Comparison of ENCODE assay signal across 18 cellular contexts in genomic region chr13:80921556-80921955, GRCh38.
"Had no signal": no experiment of that assay in that cellular context is flagged by ENCODE, and none has a peak within 500 bp of the region (broad histone marks: within the 10 kb centered on the region; RNA-seq: fewer than 3 reads in every experiment).

No MANE protein-coding gene starts in this region.

- ATAC-seq: esophagus mucosa, gastroesophageal sphincter, left colon, lower lobe of right lung, psoas muscle, sciatic nerve had no signal

- DNase-seq: activated CD4-positive, alpha-beta T cell treated with anti-CD3 and anti-CD28 coated beads, Interleukin-2, amount 10 ng/mL, durations not matched to agents 7 days and 5 days; activated naive CD4-positive, alpha-beta T cell; activated naive CD8-positive, alpha-beta T cell treated with anti-CD3 and anti-CD28 coated beads, Interleukin-2, amount 10 ng/mL, durations not matched to agents 7 days and 5 days; anterior cingulate cortex; left colon; lower lobe of right lung; midbrain; psoas muscle; stimulated activated CD4-positive, alpha-beta T cell treated with anti-CD3 and anti-CD28 coated beads, Interleukin-12 subunit alpha, Interleukin-12 subunit beta, amount 100 ng/mL, for 4 hours; stimulated activated CD4-positive, alpha-beta T cell treated with anti-CD3 and anti-CD28 coated beads, Interleukin-2, amount 100 ng/mL, for 24 hours; SW 1271 had no signal

- H3K4me1 ChIP-seq: gastroesophageal sphincter, lower lobe of right lung, neural progenitor cell, psoas muscle had no signal

- H3K36me3 ChIP-seq: cardiac muscle cell, gastroesophageal sphincter, lower lobe of right lung, neural progenitor cell, thoracic aorta had no signal

- H3K27me3 Mint-ChIP-seq: activated CD4-positive, alpha-beta T cell treated with anti-CD3 and anti-CD28 coated beads, Interleukin-2, amount 10 ng/mL, durations not matched to agents 7 days and 5 days; activated naive CD8-positive, alpha-beta T cell treated with anti-CD3 and anti-CD28 coated beads, Interleukin-2, amount 10 ng/mL, durations not matched to agents 7 days and 5 days had no signal

- H3K36me3 Mint-ChIP-seq: activated naive CD8-positive, alpha-beta T cell treated with anti-CD3 and anti-CD28 coated beads, Interleukin-2, amount 10 ng/mL, durations not matched to agents 7 days and 5 days; neural progenitor cell had no signal

- H3K27me3 ChIP-seq: cardiac muscle cell, gastroesophageal sphincter, neural progenitor cell had no signal

- H3K4me1 Mint-ChIP-seq: activated CD4-positive, alpha-beta T cell treated with anti-CD3 and anti-CD28 coated beads, Interleukin-2, amount 10 ng/mL, durations not matched to agents 7 days and 5 days; activated naive CD8-positive, alpha-beta T cell treated with anti-CD3 and anti-CD28 coated beads, Interleukin-2, amount 10 ng/mL, durations not matched to agents 7 days and 5 days; neural progenitor cell had no signal

- H3K4me3 ChIP-seq: cardiac muscle cell, gastroesophageal sphincter, lower lobe of right lung, neural progenitor cell, psoas muscle, thoracic aorta had no signal

- H3K9me3 Mint-ChIP-seq: activated CD4-positive, alpha-beta T cell treated with anti-CD3 and anti-CD28 coated beads, Interleukin-2, amount 10 ng/mL, durations not matched to agents 7 days and 5 days; activated naive CD8-positive, alpha-beta T cell treated with anti-CD3 and anti-CD28 coated beads, Interleukin-2, amount 10 ng/mL, durations not matched to agents 7 days and 5 days had no signal

- H3K27ac Mint-ChIP-seq: activated CD4-positive, alpha-beta T cell treated with anti-CD3 and anti-CD28 coated beads, Interleukin-2, amount 10 ng/mL, durations not matched to agents 7 days and 5 days; activated naive CD8-positive, alpha-beta T cell treated with anti-CD3 and anti-CD28 coated beads, Interleukin-2, amount 10 ng/mL, durations not matched to agents 7 days and 5 days; neural progenitor cell; T-helper 2 cell treated with Interferon-gamma antibody and Interleukin-4, amounts not matched to agents 5 μg/mL and 100 μg/mL, for 36 hours had no signal

- H3K4me3 Mint-ChIP-seq: activated CD4-positive, alpha-beta T cell treated with anti-CD3 and anti-CD28 coated beads, Interleukin-2, amount 10 ng/mL, durations not matched to agents 7 days and 5 days; activated naive CD8-positive, alpha-beta T cell treated with anti-CD3 and anti-CD28 coated beads, Interleukin-2, amount 10 ng/mL, durations not matched to agents 7 days and 5 days; neural progenitor cell; T-helper 2 cell treated with Interferon-gamma antibody and Interleukin-4, amounts not matched to agents 5 μg/mL and 100 μg/mL, for 36 hours had no signal

- H3K9me3 ChIP-seq: gastroesophageal sphincter, lower lobe of right lung, psoas muscle, thoracic aorta had no signal

- H3K27ac ChIP-seq: cardiac muscle cell, gastroesophageal sphincter, lower lobe of right lung, neural progenitor cell, psoas muscle, thoracic aorta had no signal
